Comparison of ENCODE assay signal across 13 cellular contexts in genomic region chr19:3344608-3345598, GRCh38. TPM values are rescaled to one million over a fixed set of nuclear protein-coding genes. Genes with fewer than 3 reads are reported as not detected.
DNase-seq lines count a peak whose midpoint lies in the region; ATAC-seq and TF ChIP-seq lines count a peak whose summit lies in the region.
"Had no signal": no experiment of that assay in that cellular context is flagged by ENCODE, and none has a peak within 500 bp of the region (broad histone marks: within the 10 kb centered on the region; RNA-seq: fewer than 3 reads in every experiment).

No MANE protein-coding gene starts in this region.

- H3K36me3 ChIP-seq in adrenal gland (replicated peaks in 1 of 2) (no peaks in the 10 kb centered on the region), gastroesophageal sphincter (no peaks in the 10 kb centered on the region), subcutaneous abdominal adipose tissue (ENCODE audit: control insufficient read depth in 5 of 5, insufficient read depth in 5 of 5, low read length in 5 of 5) (no peaks in the 10 kb centered on the region)

- TF ChIP-seq EP300 in gastroesophageal sphincter (IDR thresholded peaks at IDR 0.05), result no peak

- no peaks in the 10 kb centered on the region for H3K9me3 Mint-ChIP-seq in HFFc6
- no peaks in the 10 kb centered on the region for H3K9me3 Mint-ChIP-seq in T-helper 2 cell treated with Interferon-gamma antibody and Interleukin-4, amounts not matched to agents 5 μg/mL and 100 μg/mL, for 36 hours
- H3K9me3 Mint-ChIP-seq: activated CD4-positive, alpha-beta T cell treated with anti-CD3 and anti-CD28 coated beads, Interleukin-2, amount 10 ng/mL, durations not matched to agents 24 days and 14 days; CD8-positive, alpha-beta memory T cell had no signal

- no peak overlapping the region for H3K4me3 ChIP-seq in adrenal gland
- no peak overlapping the region for H3K4me3 ChIP-seq in gastroesophageal sphincter
- H3K4me3 ChIP-seq in subcutaneous abdominal adipose tissue (ENCODE audit: low read depth in 1 of 5, low read length in 5 of 5), result no peak overlapping the region

- H3K4me1 ChIP-seq in adrenal gland (replicated peaks in 1 of 2), result peaks cover 18 to 24% of the 10 kb centered on the region in 2 donors
- peaks cover 4 to 82% (median 37%) of the 10 kb centered on the region in 3 donors for H3K4me1 ChIP-seq in gastroesophageal sphincter
- peaks cover 6 to 34% (median 26%) of the 10 kb centered on the region in 5 donors for H3K4me1 ChIP-seq in subcutaneous abdominal adipose tissue (ENCODE audit: control insufficient read depth in 5 of 5, insufficient read depth in 5 of 5, low read length in 5 of 5)

- no peak overlapping the region for H3K4me3 Mint-ChIP-seq in HFFc6
- no peak overlapping the region for H3K4me3 Mint-ChIP-seq in T-helper 2 cell treated with Interferon-gamma antibody and Interleukin-4, amounts not matched to agents 5 μg/mL and 100 μg/mL, for 36 hours
- H3K4me3 Mint-ChIP-seq: activated CD4-positive, alpha-beta T cell treated with anti-CD3 and anti-CD28 coated beads, Interleukin-2, amount 10 ng/mL, durations not matched to agents 24 days and 14 days had no signal

- ATAC-seq in gastroesophageal sphincter, result no peak

- H3K27me3 ChIP-seq in adrenal gland, result no peaks in the 10 kb centered on the region
- H3K27me3 ChIP-seq in gastroesophageal sphincter, result no peaks in the 10 kb centered on the region
- no peaks in the 10 kb centered on the region for H3K27me3 ChIP-seq in subcutaneous abdominal adipose tissue (ENCODE audit: control insufficient read depth in 5 of 5, insufficient read depth in 4 of 5, low read length in 5 of 5)

- peaks cover 20% of the 10 kb centered on the region for H3K4me1 Mint-ChIP-seq in HFFc6 (ENCODE audit: low read depth)
- no peaks in the 10 kb centered on the region for H3K4me1 Mint-ChIP-seq in T-helper 2 cell treated with Interferon-gamma antibody and Interleukin-4, amounts not matched to agents 5 μg/mL and 100 μg/mL, for 36 hours (ENCODE audit: low read depth)
- H3K4me1 Mint-ChIP-seq: activated CD4-positive, alpha-beta T cell treated with anti-CD3 and anti-CD28 coated beads, Interleukin-2, amount 10 ng/mL, durations not matched to agents 24 days and 14 days had no signal

- intact Hi-C loops in adrenal gland (cut with DNase I), result no loop called here

- DNase-seq in HFFc6, result no peak
- no peak for DNase-seq in adrenal gland
- DNase-seq in NCI-H1105 (lab: John Stamatoyannopoulos, UW), result no peak
- DNase-seq in activated T-cell treated with anti-CD3 and anti-CD28 coated beads, Interleukin-2, amount 50 U/mL, for 1 hour, result no peak
- DNase-seq in T-helper 2 cell treated with Interferon-gamma antibody and Interleukin-4, amounts not matched to agents 5 μg/mL and 100 μg/mL, for 36 hours (ENCODE audit: low spot score), result no peak
- no peak for DNase-seq in stimulated activated CD4-positive, alpha-beta T cell treated with anti-CD3 and anti-CD28 coated beads, Interleukin-2, amount 100 ng/mL, for 24 hours
- DNase-seq: activated CD8-positive, alpha-beta memory T cell treated with anti-CD3 and anti-CD28 coated beads, Interleukin-2, amount 50 U/mL, for 4 hours; amniotic stem cell; NCI-H510A treated with DMSO at 0.1 percent for 48 hours had no signal

- H3K36me3 Mint-ChIP-seq in HFFc6 (ENCODE audit: low read depth), result no peaks in the 10 kb centered on the region
- no peaks in the 10 kb centered on the region for H3K36me3 Mint-ChIP-seq in T-helper 2 cell treated with Interferon-gamma antibody and Interleukin-4, amounts not matched to agents 5 μg/mL and 100 μg/mL, for 36 hours (ENCODE audit: low read depth)
- H3K36me3 Mint-ChIP-seq: CD8-positive, alpha-beta memory T cell had no signal

- H3K27ac Mint-ChIP-seq in HFFc6, result no peak overlapping the region; the same call in 1 of the 2 replicates
- H3K27ac Mint-ChIP-seq in T-helper 2 cell treated with Interferon-gamma antibody and Interleukin-4, amounts not matched to agents 5 μg/mL and 100 μg/mL, for 36 hours, result no peak overlapping the region
- H3K27ac Mint-ChIP-seq: activated CD4-positive, alpha-beta T cell treated with anti-CD3 and anti-CD28 coated beads, Interleukin-2, amount 10 ng/mL, durations not matched to agents 24 days and 14 days had no signal

- no peak overlapping the region for H3K9ac ChIP-seq in subcutaneous abdominal adipose tissue (ENCODE audit: low read length in 5 of 5)

- H3K27ac ChIP-seq in adrenal gland (peak overlapping the region in 3 of 5 donors; percentile 33 to 93 (median 84)), gastroesophageal sphincter (peak overlapping the region; percentile 72 to 94 (median 90)), subcutaneous abdominal adipose tissue (ENCODE audit: low read depth, low read length) (peak overlapping the region; percentile 77)

- TF ChIP-seq CTCF in HFFc6 (IDR thresholded peaks at IDR 0.05) (peak; percentile 12; the same call in 1 of the 2 replicates), adrenal gland (IDR thresholded peaks at IDR 0.05) (no peak), gastroesophageal sphincter (IDR thresholded peaks at IDR 0.05) (no peak)

- WGBS in adrenal gland, 4 donors, result 87 to 91% (median 88%) methylated on average over 18 to 25 of the region's 25 CpGs
- 92 to 94% methylated on average over 18 of the region's 25 CpGs for WGBS in gastroesophageal sphincter (ENCODE audit: low coverage in 1 of 2), 2 donors

- no peaks in the 10 kb centered on the region; the same call in none of the 2 replicates for H3K27me3 Mint-ChIP-seq in HFFc6 (ENCODE audit: insufficient read depth)
- H3K27me3 Mint-ChIP-seq in T-helper 2 cell treated with Interferon-gamma antibody and Interleukin-4, amounts not matched to agents 5 μg/mL and 100 μg/mL, for 36 hours (ENCODE audit: low read depth), result no peaks in the 10 kb centered on the region
- H3K27me3 Mint-ChIP-seq: activated CD4-positive, alpha-beta T cell treated with anti-CD3 and anti-CD28 coated beads, Interleukin-2, amount 10 ng/mL, durations not matched to agents 24 days and 14 days had no signal

- H3K9me3 ChIP-seq in adrenal gland (replicated peaks in 1 of 3) (no peaks in the 10 kb centered on the region), gastroesophageal sphincter (no peaks in the 10 kb centered on the region), subcutaneous abdominal adipose tissue (ENCODE audit: control insufficient read depth in 5 of 5, low read length in 5 of 5) (no peaks in the 10 kb centered on the region)

- no peak for TF ChIP-seq POLR2A in adrenal gland (IDR thresholded peaks at IDR 0.05)
- no peak for TF ChIP-seq POLR2A in gastroesophageal sphincter (IDR thresholded peaks at IDR 0.05)

RNA-seq across cellular contexts. Expression of gene NFIC, which starts 21.5 kb away (rescaled TPM):
- total RNA-seq in HFFc6 (2021; fragmentation: NEBNext Ultra II Directional; extraction: Animal tissue kit (Norgen Biotek cat#: 25700)), result 100 to 1,000 TPM; 186 to 219 (median 211) TPM
- total RNA-seq in adrenal gland (100 to 1,000 TPM; 124 to 329 (median 236) TPM), gastroesophageal sphincter (100 to 1,000 TPM; 125 to 285 (median 155) TPM)
- polyA plus RNA-seq in adrenal gland, result 100 to 1,000 TPM in 1 of 3 donors, 10 to 100 TPM in 2; 34.9 to 154 (median 69.2) TPM
